13 cellular contexts compared by ENCODE assay signal in genomic region chr15:92006186-92007028, GRCh38.
A peak's percentile ranks its signal among the peaks of the same experiment; 100 is the strongest.
DNase-seq lines count a peak whose midpoint lies in the region; ATAC-seq, FAIRE-seq and TF ChIP-seq lines count a peak whose summit lies in the region.
"Had no signal": no experiment of that assay in that cellular context is flagged by ENCODE, and none has a peak within 500 bp of the region (broad histone marks: within the 10 kb centered on the region; RNA-seq: fewer than 3 reads in every experiment).

No MANE protein-coding gene starts in this region.

- TF ChIP-seq CTCF in A549 (IDR thresholded peaks at IDR 0.05): no peak
- no peak for TF ChIP-seq CTCF in OCI-LY7 (conservative IDR thresholded peaks at IDR 0.05; ENCODE audit: low read length)
- no peak for TF ChIP-seq CTCF in glutamatergic neuron (IDR thresholded peaks at IDR 0.05; ENCODE audit: partially characterized antibody, unreplicated experiment)
- TF ChIP-seq CTCF in progenitor cell of endocrine pancreas (IDR thresholded peaks at IDR 0.05; ENCODE audit: unreplicated experiment): no peak
- TF ChIP-seq CTCF in heart right ventricle (IDR thresholded peaks at IDR 0.05): no peak

- no peak overlapping the region for H2AFZ ChIP-seq in OCI-LY7 (ENCODE audit: low read length)

- peak; percentile 70 for FAIRE-seq in A549 (lab: Jason Lieb, UNC)
- FAIRE-seq: H54 had no signal

- TF ChIP-seq RAD21 in A549 (conservative IDR thresholded peaks at IDR 0.05 in 1 of 2, IDR thresholded peaks at IDR 0.05 in 1 of 2): no peak

- POLR2A ChIA-PET in A549 (lab: Yijun Ruan, JAX): no interaction called here
- POLR2A ChIA-PET in OCI-LY7 (lab: Charles Lee): interaction anchor here (0.5 to 1.4 kb wide), 7 partner anchors 9 to 116 kb away, joined by 3 to 6 read pairs (median 3); no protein-coding TSS in a partner anchor

- peak overlapping the region; percentile 23 for H3K27ac Mint-ChIP-seq in glutamatergic neuron (ENCODE audit: unreplicated experiment)
- peak overlapping the region; percentile 14 for H3K27ac Mint-ChIP-seq in progenitor cell of endocrine pancreas
- H3K27ac Mint-ChIP-seq in activated T-helper 2 cell treated with anti-CD3 and anti-CD28 coated beads, Interferon-gamma antibody, Interleukin-2, Interleukin-4, amounts not matched to agents 10 μg/mL and 5 μg/mL and 100 μg/mL, durations not matched to agents 14 hours and 24 hours and 36 hours: no peak overlapping the region

- H3K27me3 ChIP-seq in heart right ventricle: no peaks in the 10 kb centered on the region
- H3K27me3 ChIP-seq: BLaER1 had no signal

- ATAC-seq in A549 (no peak), heart right ventricle (no peak)

- no peaks in the 10 kb centered on the region for H3K36me3 ChIP-seq in OCI-LY7 (ENCODE audit: insufficient read depth, low read length)
- H3K36me3 ChIP-seq in heart right ventricle: no peaks in the 10 kb centered on the region
- H3K36me3 ChIP-seq: BLaER1 had no signal

- CTCF ChIA-PET in A549 (lab: Yijun Ruan, JAX): interaction anchor here (0.7 to 1.9 kb wide), 7 partner anchors 9 to 300 kb away, joined by 3 to 7 read pairs (median 3); no protein-coding TSS in a partner anchor
- CTCF ChIA-PET in OCI-LY7 (lab: Charles Lee; ENCODE audit: unreplicated experiment): no interaction called here

- H3K27ac ChIP-seq in A549: no peak overlapping the region
- H3K27ac ChIP-seq in OCI-LY7 (ENCODE audit: low read depth, low read length, poor library complexity, severe bottlenecking): no peak overlapping the region
- no peak overlapping the region for H3K27ac ChIP-seq in heart right ventricle
- H3K27ac ChIP-seq: BLaER1 had no signal

- no peak for TF ChIP-seq EP300 in A549 (IDR thresholded peaks at IDR 0.05)

- DNase-seq in A549 (ENCODE audit: low read depth in 1 of 2, low spot score in 1 of 2): no peak
- DNase-seq in OCI-LY7 (ENCODE audit: low spot score): peak; percentile 7
- DNase-seq in glutamatergic neuron: no peak
- no peak for DNase-seq in progenitor cell of endocrine pancreas (ENCODE audit: low spot score, unreplicated experiment)
- DNase-seq in dedifferentiated amniotic fluid mesenchymal stem cell (ENCODE audit: extremely low spot score): no peak
- DNase-seq in activated T-helper 2 cell treated with anti-CD3 and anti-CD28 coated beads, Interferon-gamma antibody, Interleukin-2, Interleukin-4, amounts not matched to agents 10 μg/mL and 5 μg/mL and 100 μg/mL, durations not matched to agents 14 hours and 24 hours and 36 hours (ENCODE audit: low spot score): no peak
- no peak for DNase-seq in heart right ventricle
- DNase-seq: CD4-positive, alpha-beta memory T cell; KBM-7; NCI-H1105; NCI-H226 had no signal

- WGBS in A549 (ENCODE audit: missing lambda C conversion rate): 60% methylated on average over 7 of the region's 7 CpGs
- 83 to 88% methylated on average over 7 of the region's 7 CpGs for WGBS in heart right ventricle, 2 donors

- no peak overlapping the region for H3K4me3 ChIP-seq in A549
- H3K4me3 ChIP-seq in OCI-LY7 (ENCODE audit: low read depth, low read length, poor library complexity, severe bottlenecking): no peak overlapping the region
- no peak overlapping the region for H3K4me3 ChIP-seq in heart right ventricle
- H3K4me3 ChIP-seq: BLaER1 had no signal

- H3K27me3 Mint-ChIP-seq in glutamatergic neuron (ENCODE audit: unreplicated experiment): peaks cover under 1% of the 10 kb centered on the region
- H3K27me3 Mint-ChIP-seq in progenitor cell of endocrine pancreas: peaks cover 26% of the 10 kb centered on the region
- no peaks in the 10 kb centered on the region for H3K27me3 Mint-ChIP-seq in activated T-helper 2 cell treated with anti-CD3 and anti-CD28 coated beads, Interferon-gamma antibody, Interleukin-2, Interleukin-4, amounts not matched to agents 10 μg/mL and 5 μg/mL and 100 μg/mL, durations not matched to agents 14 hours and 24 hours and 36 hours (ENCODE audit: low read depth)
- H3K27me3 Mint-ChIP-seq: CD4-positive, alpha-beta memory T cell had no signal

- H3K36me3 Mint-ChIP-seq in glutamatergic neuron (ENCODE audit: unreplicated experiment) (no peaks in the 10 kb centered on the region), progenitor cell of endocrine pancreas (ENCODE audit: insufficient read depth) (no peaks in the 10 kb centered on the region)
- no peaks in the 10 kb centered on the region for H3K36me3 Mint-ChIP-seq in activated T-helper 2 cell treated with anti-CD3 and anti-CD28 coated beads, Interferon-gamma antibody, Interleukin-2, Interleukin-4, amounts not matched to agents 10 μg/mL and 5 μg/mL and 100 μg/mL, durations not matched to agents 14 hours and 24 hours and 36 hours (ENCODE audit: low read depth)
- H3K36me3 Mint-ChIP-seq: CD4-positive, alpha-beta memory T cell had no signal

- no peaks in the 10 kb centered on the region for H3K9me3 Mint-ChIP-seq in glutamatergic neuron (ENCODE audit: unreplicated experiment)
- no peaks in the 10 kb centered on the region for H3K9me3 Mint-ChIP-seq in progenitor cell of endocrine pancreas (ENCODE audit: low read depth)
- H3K9me3 Mint-ChIP-seq in activated T-helper 2 cell treated with anti-CD3 and anti-CD28 coated beads, Interferon-gamma antibody, Interleukin-2, Interleukin-4, amounts not matched to agents 10 μg/mL and 5 μg/mL and 100 μg/mL, durations not matched to agents 14 hours and 24 hours and 36 hours: no peaks in the 10 kb centered on the region
- H3K9me3 Mint-ChIP-seq: CD4-positive, alpha-beta memory T cell had no signal

- H3K4me1 Mint-ChIP-seq in glutamatergic neuron (ENCODE audit: low read depth, unreplicated experiment): peaks cover 38% of the 10 kb centered on the region
- no peaks in the 10 kb centered on the region for H3K4me1 Mint-ChIP-seq in progenitor cell of endocrine pancreas (ENCODE audit: low read depth)
- peaks cover 36% of the 10 kb centered on the region for H3K4me1 Mint-ChIP-seq in activated T-helper 2 cell treated with anti-CD3 and anti-CD28 coated beads, Interferon-gamma antibody, Interleukin-2, Interleukin-4, amounts not matched to agents 10 μg/mL and 5 μg/mL and 100 μg/mL, durations not matched to agents 14 hours and 24 hours and 36 hours (ENCODE audit: low read depth)

- H3K79me2 ChIP-seq in OCI-LY7 (ENCODE audit: insufficient read depth, low read depth, low read length): 0 out of 2 replicates have a peak, but pooled peaks cover 11% of the 10 kb centered on the region

- intact Hi-C loops in OCI-LY7 (cut with micrococcal nuclease; ENCODE audit: unreplicated experiment): no loop called here
- intact Hi-C loops in activated T-helper 2 cell treated with anti-CD3 and anti-CD28 coated beads, Interferon-gamma antibody, Interleukin-2, Interleukin-4, amounts not matched to agents 10 μg/mL and 5 μg/mL and 100 μg/mL, durations not matched to agents 14 hours and 24 hours and 36 hours (cut with micrococcal nuclease): no loop called here
- intact Hi-C loops in heart right ventricle (cut with DNase I): loop anchor here in 2 of 10 donors (5.0 to 10.0 kb wide), 2 partner anchors 48 to 56 kb away; no protein-coding TSS in a partner anchor

- H3K9me2 ChIP-seq in OCI-LY7 (ENCODE audit: insufficient read depth, low read length): no peaks in the 10 kb centered on the region

- peaks cover 1% of the 10 kb centered on the region; the same call in 2 of the 3 replicates for H3K4me1 ChIP-seq in A549
- H3K4me1 ChIP-seq in OCI-LY7 (ENCODE audit: insufficient read depth, low read length, poor library complexity, severe bottlenecking): peaks cover 32% of the 10 kb centered on the region
- H3K4me1 ChIP-seq in heart right ventricle: peaks cover 2 to 51% (median 39%) of the 10 kb centered on the region in 9 donors
- H3K4me1 ChIP-seq: BLaER1 had no signal

- TF ChIP-seq POLR2A in A549 (IDR thresholded peaks at IDR 0.05; ENCODE audit: low read length): no peak

- H3K9me3 ChIP-seq in A549: no peaks in the 10 kb centered on the region
- H3K9me3 ChIP-seq in OCI-LY7 (ENCODE audit: low read length): no peaks in the 10 kb centered on the region
- H3K9me3 ChIP-seq in heart right ventricle: no peaks in the 10 kb centered on the region
- H3K9me3 ChIP-seq: BLaER1 had no signal

- no peak overlapping the region for H3K4me2 ChIP-seq in A549
- peak overlapping the region; percentile 61; the same call in 1 of the 2 replicates for H3K4me2 ChIP-seq in OCI-LY7 (ENCODE audit: low read length)
- H3K4me2 ChIP-seq: BLaER1 had no signal

- peaks cover 17% of the 10 kb centered on the region for H4K20me1 ChIP-seq in OCI-LY7 (ENCODE audit: insufficient read depth, low read length)
- H4K20me1 ChIP-seq: BLaER1 had no signal

- BruUV-seq in OCI-LY7 (replicated peaks; lab: Mats Ljungman, UMichigan): no TSS peak

- H3K4me3 Mint-ChIP-seq in glutamatergic neuron (ENCODE audit: unreplicated experiment) (no peak overlapping the region), progenitor cell of endocrine pancreas (ENCODE audit: low read depth) (no peak overlapping the region)
- H3K4me3 Mint-ChIP-seq in activated T-helper 2 cell treated with anti-CD3 and anti-CD28 coated beads, Interferon-gamma antibody, Interleukin-2, Interleukin-4, amounts not matched to agents 10 μg/mL and 5 μg/mL and 100 μg/mL, durations not matched to agents 14 hours and 24 hours and 36 hours (ENCODE audit: low read depth): no peak overlapping the region

TF ChIP-seq in A549, 52 proteins besides CTCF, POLR2A, EP300 and RAD21:
- TF ChIP-seq POLR2AphosphoS2 (conservative IDR thresholded peaks at IDR 0.05; ENCODE audit: low read length) (no peak), BCL3 (IDR thresholded peaks at IDR 0.05) (no peak)
